In genomic region chr3:143332046-143332445, GRCh38 we compare ENCODE assay signal across 23 cellular contexts.
"Had no signal": no experiment of that assay in that cellular context is flagged by ENCODE, and none has a peak within 500 bp of the region (broad histone marks: within the 10 kb centered on the region; RNA-seq: fewer than 3 reads in every experiment).

No MANE protein-coding gene starts in this region.

- H2AFZ ChIP-seq: neural progenitor cell had no signal

- H3K36me3 Mint-ChIP-seq: activated CD4-positive, alpha-beta memory T cell treated with anti-CD3 and anti-CD28 coated beads for 36 hours; activated naive CD8-positive, alpha-beta T cell treated with anti-CD3 and anti-CD28 coated beads for 36 hours; neural progenitor cell had no signal

- DNase-seq: activated CD4-positive, alpha-beta memory T cell treated with anti-CD3 and anti-CD28 coated beads for 36 hours; activated CD4-positive, alpha-beta T cell treated with anti-CD3 and anti-CD28 coated beads for 48 hours; activated CD4-positive, CD25-positive, alpha-beta regulatory T cell; activated naive CD4-positive, alpha-beta T cell treated with Interleukin-2 at 50 U/mL for 16 hours; activated naive CD8-positive, alpha-beta T cell treated with anti-CD3 and anti-CD28 coated beads for 36 hours; activated T-cell treated with anti-CD3 and anti-CD28 coated beads, Interleukin-2, amount 50 U/mL, for 48 hours; amniotic stem cell; body of pancreas; effector CD8-positive, alpha-beta T cell; heart left ventricle; left colon; mucosa of descending colon; naive B cell; stimulated activated CD4-positive, alpha-beta T cell treated with anti-CD3 and anti-CD28 coated beads, Interleukin-4, amount 100 ng/mL, for 4 hours; stimulated activated naive CD8-positive, alpha-beta T cell treated with anti-CD3 and anti-CD28 coated beads, Interleukin-15, Interleukin-2, amounts not matched to agents 100 U/mL and 50 U/mL, for 24 hours; SW 1271; T-helper 17 cell; thyroid gland; upper lobe of right lung had no signal

- H3K27me3 Mint-ChIP-seq: activated CD4-positive, alpha-beta memory T cell treated with anti-CD3 and anti-CD28 coated beads for 36 hours; activated naive CD8-positive, alpha-beta T cell treated with anti-CD3 and anti-CD28 coated beads for 36 hours; naive B cell; T-helper 17 cell had no signal

- H3K27ac Mint-ChIP-seq: activated CD4-positive, alpha-beta memory T cell treated with anti-CD3 and anti-CD28 coated beads for 36 hours; activated naive CD8-positive, alpha-beta T cell treated with anti-CD3 and anti-CD28 coated beads for 36 hours; memory B cell; neural progenitor cell; T-helper 17 cell had no signal

- H3K36me3 ChIP-seq: gastroesophageal sphincter, heart left ventricle, neural progenitor cell, prostate gland, thyroid gland, upper lobe of right lung had no signal

- H3K4me3 Mint-ChIP-seq: activated CD4-positive, alpha-beta memory T cell treated with anti-CD3 and anti-CD28 coated beads for 36 hours; activated naive CD8-positive, alpha-beta T cell treated with anti-CD3 and anti-CD28 coated beads for 36 hours; memory B cell; naive B cell; neural progenitor cell; T-helper 17 cell had no signal

- ATAC-seq: body of pancreas; gastroesophageal sphincter; left colon; mucosa of descending colon; stimulated activated naive CD8-positive, alpha-beta T cell treated with anti-CD3 and anti-CD28 coated beads, Interleukin-15, Interleukin-2, amounts not matched to agents 100 U/mL and 50 U/mL, for 24 hours; T-helper 17 cell; upper lobe of right lung had no signal

- H3K9me3 Mint-ChIP-seq: activated CD4-positive, alpha-beta memory T cell treated with anti-CD3 and anti-CD28 coated beads for 36 hours; activated naive CD8-positive, alpha-beta T cell treated with anti-CD3 and anti-CD28 coated beads for 36 hours had no signal

- H3K4me3 ChIP-seq: body of pancreas, gastroesophageal sphincter, heart left ventricle, mucosa of descending colon, neural progenitor cell, prostate gland, thyroid gland, upper lobe of right lung had no signal

- H3K4me2 ChIP-seq: neural progenitor cell had no signal

- H3K4me1 ChIP-seq: body of pancreas, prostate gland, thyroid gland had no signal

- H3K27me3 ChIP-seq: body of pancreas, gastroesophageal sphincter, heart left ventricle, neural progenitor cell, thyroid gland, upper lobe of right lung had no signal

- H3K9ac ChIP-seq: neural progenitor cell had no signal

- H3K9me3 ChIP-seq: body of pancreas, mucosa of descending colon, prostate gland, thyroid gland, upper lobe of right lung had no signal

- H3K27ac ChIP-seq: body of pancreas, gastroesophageal sphincter, heart left ventricle, neural progenitor cell, prostate gland, thyroid gland, upper lobe of right lung had no signal
